Comparison of ENCODE assay signal across 14 cellular contexts in genomic region chr13:74825949-74826246, GRCh38.
DNase-seq lines count a peak whose midpoint lies in the region; ATAC-seq, FAIRE-seq and TF ChIP-seq lines count a peak whose summit lies in the region.
"Had no signal": no experiment of that assay in that cellular context is flagged by ENCODE, and none has a peak within 500 bp of the region (broad histone marks: within the 10 kb centered on the region; RNA-seq: fewer than 3 reads in every experiment).

No MANE protein-coding gene starts in this region.

- H3K27ac Mint-ChIP-seq in chondrocyte (ENCODE audit: unreplicated experiment), result peak overlapping the region; percentile 42
- no peak overlapping the region for H3K27ac Mint-ChIP-seq in activated naive CD8-positive, alpha-beta T cell treated with anti-CD3 and anti-CD28 coated beads for 36 hours
- H3K27ac Mint-ChIP-seq: CD8-positive, alpha-beta memory T cell had no signal

- no peak overlapping the region for H3K4me3 Mint-ChIP-seq in chondrocyte (ENCODE audit: unreplicated experiment)
- no peak overlapping the region for H3K4me3 Mint-ChIP-seq in activated naive CD8-positive, alpha-beta T cell treated with anti-CD3 and anti-CD28 coated beads for 36 hours
- H3K4me3 Mint-ChIP-seq: CD8-positive, alpha-beta memory T cell had no signal

- H3K79me2 ChIP-seq in osteoblast (ENCODE audit: insufficient read depth, low read length), result no peaks in the 10 kb centered on the region

- POLR2A ChIA-PET in A549 (lab: Yijun Ruan, JAX), result no interaction called here

- CTCF ChIA-PET in A549 (lab: Yijun Ruan, JAX), result no interaction called here

- H3K4me1 ChIP-seq in A549, result peaks cover 17% of the 10 kb centered on the region; the same call in 2 of the 3 replicates
- peaks cover 0 to 29% (median 12%) of the 10 kb centered on the region in 10 experiments; a peak in 13 of 20 replicates for H3K4me1 ChIP-seq in BLaER1 treated with 17β-estradiol and CSF1 and Interleukin-3, amounts not matched to agents 10 nM and 100 nM
- H3K4me1 ChIP-seq in osteoblast (ENCODE audit: insufficient read depth, low read length), result peaks cover 12% of the 10 kb centered on the region
- H3K4me1 ChIP-seq: Caco-2 had no signal

- H3K36me3 ChIP-seq in BLaER1 treated with 17β-estradiol and CSF1 and Interleukin-3, amounts not matched to agents 10 nM and 100 nM, result no peaks in the 10 kb centered on the region
- no peaks in the 10 kb centered on the region for H3K36me3 ChIP-seq in osteoblast (ENCODE audit: insufficient read depth, low read length)

- ATAC-seq in A549, result no peak
- ATAC-seq: HCT116 had no signal

- H3K4me2 ChIP-seq in A549 (peak overlapping the region; percentile 53), osteoblast (ENCODE audit: insufficient read depth, low read length) (peak overlapping the region; percentile 2)
- H3K4me2 ChIP-seq in BLaER1 treated with 17β-estradiol and CSF1 and Interleukin-3, amounts not matched to agents 10 nM and 100 nM, result peak overlapping the region in 8 of 11 experiments; percentile 25 to 67 (median 50); a peak in 15 of 22 replicates

- no peak overlapping the region for H3K4me3 ChIP-seq in A549
- no peak overlapping the region for H3K4me3 ChIP-seq in BLaER1 treated with 17β-estradiol and CSF1 and Interleukin-3, amounts not matched to agents 10 nM and 100 nM
- H3K4me3 ChIP-seq in osteoblast (ENCODE audit: insufficient read depth, low read length), result no peak overlapping the region

- H3K9ac ChIP-seq in BLaER1 treated with 17β-estradiol and CSF1 and Interleukin-3, amounts not matched to agents 10 nM and 100 nM, result no peak overlapping the region

- no peak for TF ChIP-seq POLR2A in A549 (IDR thresholded peaks at IDR 0.05; ENCODE audit: low read length)

- peaks cover 11% of the 10 kb centered on the region for H3K4me1 Mint-ChIP-seq in chondrocyte (ENCODE audit: low read depth)
- H3K4me1 Mint-ChIP-seq in activated naive CD8-positive, alpha-beta T cell treated with anti-CD3 and anti-CD28 coated beads for 36 hours, result no peaks in the 10 kb centered on the region
- H3K4me1 Mint-ChIP-seq: CD8-positive, alpha-beta memory T cell had no signal

- H4K20me1 ChIP-seq in BLaER1 treated with 17β-estradiol and CSF1 and Interleukin-3, amounts not matched to agents 10 nM and 100 nM, result no peaks in the 10 kb centered on the region
- no peaks in the 10 kb centered on the region for H4K20me1 ChIP-seq in osteoblast (ENCODE audit: insufficient read depth, low read length)

- no peak for TF ChIP-seq EP300 in A549 (IDR thresholded peaks at IDR 0.05)

- TF ChIP-seq CTCF in A549 (IDR thresholded peaks at IDR 0.05) (no peak), chondrocyte (IDR thresholded peaks at IDR 0.05) (no peak), osteoblast (IDR thresholded peaks at IDR 0.05; ENCODE audit: extremely low read depth, low read depth, low read length) (no peak)

- no peaks in the 10 kb centered on the region for H3K9me3 Mint-ChIP-seq in chondrocyte (ENCODE audit: low read depth)
- no peaks in the 10 kb centered on the region for H3K9me3 Mint-ChIP-seq in activated naive CD8-positive, alpha-beta T cell treated with anti-CD3 and anti-CD28 coated beads for 36 hours
- H3K9me3 Mint-ChIP-seq: CD8-positive, alpha-beta memory T cell had no signal

- H3K27me3 ChIP-seq in BLaER1 treated with 17β-estradiol and CSF1 and Interleukin-3, amounts not matched to agents 10 nM and 100 nM, result no peaks in the 10 kb centered on the region
- H3K27me3 ChIP-seq in osteoblast (ENCODE audit: insufficient read depth, low read length), result no peaks in the 10 kb centered on the region

- H3K9me3 ChIP-seq in A549, result no peaks in the 10 kb centered on the region
- no peaks in the 10 kb centered on the region for H3K9me3 ChIP-seq in BLaER1 treated with 17β-estradiol and CSF1 and Interleukin-3, amounts not matched to agents 10 nM and 100 nM (replicated peaks in 1 of 11)
- H3K9me3 ChIP-seq in osteoblast (ENCODE audit: low read depth, low read length), result no peaks in the 10 kb centered on the region
- H3K9me3 ChIP-seq: Caco-2 had no signal

- H3K36me3 Mint-ChIP-seq in chondrocyte (ENCODE audit: low read depth), result peaks cover 1% of the 10 kb centered on the region
- no peaks in the 10 kb centered on the region for H3K36me3 Mint-ChIP-seq in activated naive CD8-positive, alpha-beta T cell treated with anti-CD3 and anti-CD28 coated beads for 36 hours
- H3K36me3 Mint-ChIP-seq: CD8-positive, alpha-beta memory T cell had no signal

- no peak overlapping the region for H2AFZ ChIP-seq in osteoblast (ENCODE audit: low read length)

- H3K27ac ChIP-seq in A549 (peak overlapping the region in 1 of 2 experiments; percentile 55; a peak in 2 of 6 replicates), osteoblast (ENCODE audit: low read depth, low read length) (no peak overlapping the region)
- peak overlapping the region in 2 of 11 experiments; percentile 32 to 49; a peak in 3 of 22 replicates for H3K27ac ChIP-seq in BLaER1 treated with 17β-estradiol and CSF1 and Interleukin-3, amounts not matched to agents 10 nM and 100 nM
- H3K27ac ChIP-seq: HL-60 had no signal

- FAIRE-seq in A549 (lab: Jason Lieb, UNC), result no peak
- FAIRE-seq: A204.1 had no signal

- no peak for DNase-seq in A549 (ENCODE audit: low read depth in 1 of 2, low spot score in 1 of 2)
- no peak for DNase-seq in chondrocyte (ENCODE audit: low spot score)
- DNase-seq in osteoblast (ENCODE audit: insufficient read length, low spot score, missing footprints), result no peak
- DNase-seq in GM03348 (ENCODE audit: low spot score), result no peak
- no peak for DNase-seq in activated naive CD8-positive, alpha-beta T cell treated with anti-CD3 and anti-CD28 coated beads for 36 hours
- DNase-seq in NCI-H226, result no peak
- DNase-seq: Caco-2; CD8-positive, alpha-beta memory T cell; DND-41; GDM1 had no signal

- no peaks in the 10 kb centered on the region for H3K27me3 Mint-ChIP-seq in chondrocyte (ENCODE audit: low read depth)
- no peaks in the 10 kb centered on the region for H3K27me3 Mint-ChIP-seq in activated naive CD8-positive, alpha-beta T cell treated with anti-CD3 and anti-CD28 coated beads for 36 hours

- no peak for TF ChIP-seq RAD21 in A549 (conservative IDR thresholded peaks at IDR 0.05 in 1 of 2, IDR thresholded peaks at IDR 0.05 in 1 of 2)

TF ChIP-seq in A549, 52 proteins besides CTCF, POLR2A, EP300 and RAD21:
- TF ChIP-seq GATA3 (IDR thresholded peaks at IDR 0.05; ENCODE audit: borderline replicate concordance) (peak; percentile 4; the same call in 1 of the 2 replicates), FOXS1 (CRISPR knock-in tag; IDR thresholded peaks at IDR 0.05) (no peak)

Comparison
In these comparisons a context has a peak if more than half of its experiments do, and no peak if none do; other contexts are left out.
1. H3K4me2 ChIP-seq: peak in every context shown above with its lines; median percentile 53 in A549; 50 in BLaER1 treated with 17β-estradiol and CSF1 and Interleukin-3, amounts not matched to agents 10 nM and 100 nM; 2 in osteoblast.